In genomic region chr17:57862990-57863667, GRCh38 we compare ENCODE assay signal across 14 cellular contexts. TPM values are rescaled to one million over a fixed set of nuclear protein-coding genes. Genes with fewer than 3 reads are reported as not detected.
DNase-seq lines count a peak whose midpoint lies in the region; ATAC-seq and TF ChIP-seq lines count a peak whose summit lies in the region.
"Had no signal": no experiment of that assay in that cellular context is flagged by ENCODE, and none has a peak within 500 bp of the region (broad histone marks: within the 10 kb centered on the region; RNA-seq: fewer than 3 reads in every experiment).

No MANE protein-coding gene starts in this region.

- H3F3A ChIP-seq in GM23338 (replicated peaks; ENCODE audit: low read depth) = peaks cover 6% of the 10 kb centered on the region; the same call in 1 of the 2 replicates

- H3K27ac Mint-ChIP-seq in GM23338 = no peak overlapping the region
- no peak overlapping the region for H3K27ac Mint-ChIP-seq in WTC11
- H3K27ac Mint-ChIP-seq: activated naive CD4-positive, alpha-beta T cell treated with anti-CD3 and anti-CD28 coated beads, Interleukin-2, amount 10 ng/mL, durations not matched to agents 7 days and 5 days had no signal

- H3K4me1 ChIP-seq in GM23338 (ENCODE audit: insufficient read depth) = peaks cover 31% of the 10 kb centered on the region; the same call in 1 of the 2 replicates
- H3K4me1 ChIP-seq in iPS-20b (ENCODE audit: insufficient read depth, low read length) = peaks cover 26% of the 10 kb centered on the region
- H3K4me1 ChIP-seq in stomach = peaks cover 35 to 61% (median 44%) of the 10 kb centered on the region in 4 donors

- CTCF ChIA-PET in WTC11 (lab: Charles Lee) = interaction anchor here (1.1 to 14.8 kb wide), 8 partner anchors 11 to 391 kb away, joined by 4 to 207 read pairs (median 17); partner anchors contain the start of genes CUEDC1 and MRPS23

- H4K20me1 ChIP-seq in GM23338 (replicated peaks; ENCODE audit: insufficient read depth) = no peaks in the 10 kb centered on the region

- H3K36me3 Mint-ChIP-seq in GM23338 (ENCODE audit: low read depth) (peaks cover 12% of the 10 kb centered on the region; the same call in 1 of the 3 replicates), WTC11 (no peaks in the 10 kb centered on the region)
- H3K36me3 Mint-ChIP-seq: activated naive CD4-positive, alpha-beta T cell treated with anti-CD3 and anti-CD28 coated beads, Interleukin-2, amount 10 ng/mL, durations not matched to agents 7 days and 5 days; stimulated activated naive B cell treated with anti-CD40 and anti-IgM and Interleukin-4, amounts not matched to agents 10 μg/mL and 1 μg/mL and 100 μg/mL, for 72 hours had no signal

- intact Hi-C loops in stomach (cut with DNase I; ENCODE audit: low total_unique reads) = loop anchor here (10.0 kb wide), 1 partner anchor 222 kb away; the partner anchor contains the start of gene DYNLL2

- TF ChIP-seq POLR2A in stomach (IDR thresholded peaks at IDR 0.05) = no peak

- H3K27me3 Mint-ChIP-seq in GM23338 (ENCODE audit: insufficient read depth, low read depth, poor library complexity) = peaks cover 44% of the 10 kb centered on the region
- peaks cover 40% of the 10 kb centered on the region for H3K27me3 Mint-ChIP-seq in WTC11 (ENCODE audit: low read depth)

- H3K4me3 ChIP-seq in GM23338 = no peak overlapping the region
- peak overlapping the region; percentile 69; the same call in 1 of the 2 replicates for H3K4me3 ChIP-seq in iPS-20b (ENCODE audit: low read length)
- H3K4me3 ChIP-seq in stomach = no peak overlapping the region

- H3K79me2 ChIP-seq in GM23338 (replicated peaks; ENCODE audit: insufficient read depth) = no peaks in the 10 kb centered on the region

- POLR2A ChIA-PET in WTC11 (lab: Charles Lee) = interaction anchor here (0.7 to 3.8 kb wide), 3 partner anchors 11 to 37 kb away, joined by 3 to 21 read pairs (median 3); no protein-coding TSS in a partner anchor

- H3K9me3 ChIP-seq in iPS-20b (ENCODE audit: insufficient read depth, low read depth, low read length) (no peaks in the 10 kb centered on the region), stomach (no peaks in the 10 kb centered on the region)
- H3K9me3 ChIP-seq: ovary had no signal

- H3K9ac ChIP-seq in iPS-20b (ENCODE audit: low read depth, low read length) = no peak overlapping the region

- WGBS in stomach, 5 donors = 67 to 79% (median 79%) methylated on average over 11 of the region's 11 CpGs

- no peak overlapping the region for H3K27ac ChIP-seq in GM23338 (ENCODE audit: low read depth)
- H3K27ac ChIP-seq in iPS-20b (ENCODE audit: low read length) = no peak overlapping the region
- H3K27ac ChIP-seq in stomach = peak overlapping the region in 4 of 5 donors; percentile 85 to 93 (median 88)
- H3K27ac ChIP-seq: ovary had no signal

- ATAC-seq in GM23338 (peak; percentile 25), WTC11 (no peak; the same call in 1 of the 2 replicates), GM19467 (IDR thresholded peaks at IDR 0.05; ENCODE audit: unreplicated experiment) (no peak), HG03280 (IDR thresholded peaks at IDR 0.05; ENCODE audit: unreplicated experiment) (no peak)
- ATAC-seq: stimulated activated naive B cell treated with anti-CD40 and anti-IgM and Interleukin-4, amounts not matched to agents 10 μg/mL and 1 μg/mL and 100 μg/mL, for 72 hours had no signal

- no peaks in the 10 kb centered on the region for H3K9me3 Mint-ChIP-seq in GM23338
- no peaks in the 10 kb centered on the region for H3K9me3 Mint-ChIP-seq in WTC11
- H3K9me3 Mint-ChIP-seq: activated naive CD4-positive, alpha-beta T cell treated with anti-CD3 and anti-CD28 coated beads, Interleukin-2, amount 10 ng/mL, durations not matched to agents 7 days and 5 days; stimulated activated naive B cell treated with anti-CD40 and anti-IgM and Interleukin-4, amounts not matched to agents 10 μg/mL and 1 μg/mL and 100 μg/mL, for 72 hours had no signal

- H3K4me2 ChIP-seq in GM23338 = peak overlapping the region; percentile 99

- TF ChIP-seq CTCF in GM23338 (conservative IDR thresholded peaks at IDR 0.05; ENCODE audit: low read depth in 2 of 2) (no peak), WTC11 (IDR thresholded peaks at IDR 0.05) (no peak), stomach (IDR thresholded peaks at IDR 0.05) (no peak)

- H3K4me1 Mint-ChIP-seq in GM23338 = peaks cover 47% of the 10 kb centered on the region
- peaks cover 55% of the 10 kb centered on the region for H3K4me1 Mint-ChIP-seq in WTC11

- H3K36me3 ChIP-seq in GM23338 (ENCODE audit: insufficient read depth) (no peaks in the 10 kb centered on the region), iPS-20b (ENCODE audit: insufficient read depth, low read depth, low read length) (no peaks in the 10 kb centered on the region), stomach (peaks cover 0 to 36% (median 20%) of the 10 kb centered on the region in 4 donors)
- H3K36me3 ChIP-seq: ovary had no signal

- TF ChIP-seq EP300 in stomach (IDR thresholded peaks at IDR 0.05) = no peak

- H2AFZ ChIP-seq in GM23338 = no peak overlapping the region

- H3K27me3 ChIP-seq in GM23338 (ENCODE audit: insufficient read depth) (peaks cover 44% of the 10 kb centered on the region), iPS-20b (ENCODE audit: insufficient read depth, low read length) (peaks cover 49% of the 10 kb centered on the region), stomach (no peaks in the 10 kb centered on the region)
- H3K27me3 ChIP-seq: ovary had no signal

- H3K4me3 Mint-ChIP-seq in GM23338 (peak overlapping the region; percentile 69; the same call in 2 of the 3 replicates), WTC11 (peak overlapping the region; percentile 63)
- H3K4me3 Mint-ChIP-seq: activated naive CD4-positive, alpha-beta T cell treated with anti-CD3 and anti-CD28 coated beads, Interleukin-2, amount 10 ng/mL, durations not matched to agents 7 days and 5 days had no signal

- no peaks in the 10 kb centered on the region for H3K9me2 ChIP-seq in GM23338 (ENCODE audit: insufficient read depth)

- DNase-seq in GM23338 (ENCODE audit: low spot score) (no peak), WTC11 (ENCODE audit: low spot score) (no peak), stomach (no peak), HT-29 (ENCODE audit: low spot score) (no peak), GOT3 (lab: John Stamatoyannopoulos, UW) (no peak)
- DNase-seq: activated naive CD4-positive, alpha-beta T cell treated with anti-CD3 and anti-CD28 coated beads, Interleukin-2, amount 10 ng/mL, durations not matched to agents 7 days and 5 days; NCI-H2081; PC-3; stimulated activated CD4-positive, alpha-beta T cell treated with anti-CD3 and anti-CD28 coated beads, Interleukin-1b, Interleukin-23, amount 100 ng/mL, for 48 hours; stimulated activated naive B cell treated with anti-CD40 and anti-IgM and Interleukin-4, amounts not matched to agents 10 μg/mL and 1 μg/mL and 100 μg/mL, for 72 hours had no signal

TF ChIP-seq in GM23338, 12 proteins besides CTCF, POLR2A, EP300 and RAD21 (continues in another document):
- TF ChIP-seq CREB1 (CRISPR knock-in tag; IDR thresholded peaks at IDR 0.05; ENCODE audit: low read depth) (no peak), EZH2 (IDR thresholded peaks at IDR 0.05; ENCODE audit: low read depth, unreplicated experiment) (no peak), POLR2AphosphoS5 (IDR thresholded peaks at IDR 0.05; ENCODE audit: low read depth) (no peak), NANOG (IDR thresholded peaks at IDR 0.05; ENCODE audit: borderline replicate concordance) (no peak), EZH2phosphoT487 (IDR thresholded peaks at IDR 0.05; ENCODE audit: unreplicated experiment) (no peak)

TF ChIP-seq in WTC11, 78 proteins besides CTCF, POLR2A, EP300 and RAD21:
- TF ChIP-seq NFYB (CRISPR knock-in tag; conservative IDR thresholded peaks at IDR 0.05; ENCODE audit: low read depth) = peak; percentile 39
- peak; percentile 23; the same call in 1 of the 2 replicates for TF ChIP-seq ZNF423 (CRISPR knock-in tag; IDR thresholded peaks at IDR 0.05)
- no peak for TF ChIP-seq ZNF416 (CRISPR knock-in tag; IDR thresholded peaks at IDR 0.05)

RNA-seq across cellular contexts. Expression of gene MRPS23, which starts 13.3 kb away (rescaled TPM):
- 38.0 and 53.2 TPM in 2 replicates for total RNA-seq in GM23338 (2014; rRNA removed; shearing (Covaris generic))
- polyA plus RNA-seq in GM23338 (2016; fragmentation: Nextera tagmentation; extraction: Ambion mirVana) = 65.5 and 74.5 TPM in 2 replicates
- 57.9 to 65.3 TPM (median 58.1 TPM) in 3 replicates for total RNA-seq in WTC11 (2021)
- 10 to 100 TPM in 4 of 5 donors, not detected in 1; 12.6 to 26.8 (median 16.8) TPM for total RNA-seq in stomach
- 10 to 100 TPM; 25.1 to 43.3 (median 34.2) TPM for polyA plus RNA-seq in stomach
- 39.9 and 52.7 TPM in 2 replicates for total RNA-seq in HT-29 (2014; rRNA removed; shearing (Covaris generic))

Comparison
In these comparisons a context has a peak if more than half of its experiments do, and no peak if none do; other contexts are left out.
1. H3K27ac ChIP-seq: peak in stomach (4 of 5); none in GM23338 (single experiment) and iPS-20b (single experiment).